In the genomic region with DNA sequence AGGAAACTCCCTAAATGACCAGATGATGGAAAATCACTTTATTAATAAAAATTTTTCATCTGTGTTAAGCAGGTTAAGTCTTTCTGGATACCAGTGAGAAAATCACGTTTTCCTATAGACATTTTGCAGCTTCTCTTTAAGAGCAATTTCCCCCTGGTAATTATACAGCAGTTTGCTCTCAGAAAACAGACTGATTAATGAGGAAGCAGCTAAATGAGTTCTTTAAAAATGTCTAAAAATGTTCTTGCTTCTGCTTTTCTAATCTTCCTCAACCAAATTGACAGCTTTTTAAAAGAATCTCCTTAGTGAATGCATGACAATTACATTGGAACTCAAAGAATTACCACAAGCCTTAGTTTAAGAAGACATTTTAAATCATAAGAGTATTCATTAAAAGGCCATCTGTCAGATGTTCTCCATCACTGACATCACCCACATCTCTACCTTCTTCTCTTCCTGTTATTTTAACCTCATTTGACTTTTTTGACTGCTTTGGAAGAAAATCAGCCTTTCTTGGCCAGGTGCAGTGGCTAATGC, we compare ENCODE assay signal across 17 cellular contexts.
"Had no signal": no experiment of that assay in that cellular context is flagged by ENCODE, and none has a peak within 500 bp of the region (broad histone marks: within the 10 kb centered on the region; RNA-seq: fewer than 3 reads in every experiment).

No MANE protein-coding gene starts in this region.

- H3K36me3 ChIP-seq: adrenal gland, heart left ventricle, left lung, right atrium auricular region had no signal

- H3K27ac Mint-ChIP-seq: activated CD4-positive, alpha-beta T cell treated with anti-CD3 and anti-CD28 coated beads, Interleukin-2, amount 10 ng/mL, durations not matched to agents 24 days and 14 days; activated naive CD4-positive, alpha-beta T cell treated with anti-CD3 and anti-CD28 coated beads for 36 hours; natural killer cell; WTC11 had no signal

- H3K27ac ChIP-seq: adrenal gland, coronary artery, left lung, right atrium auricular region had no signal

- H3K27me3 Mint-ChIP-seq: activated CD4-positive, alpha-beta T cell treated with anti-CD3 and anti-CD28 coated beads, Interleukin-2, amount 10 ng/mL, durations not matched to agents 24 days and 14 days had no signal

- H3K27me3 ChIP-seq: adrenal gland, heart left ventricle, left lung, right atrium auricular region had no signal

- H3K4me1 ChIP-seq: adrenal gland, left lung, right atrium auricular region had no signal

- ATAC-seq: heart left ventricle, left lung, mucosa of descending colon, natural killer cell, WTC11 had no signal

- H3K4me3 ChIP-seq: adrenal gland, coronary artery, heart left ventricle, left lung, mucosa of descending colon, right atrium auricular region had no signal

- H3K4me3 Mint-ChIP-seq: activated CD4-positive, alpha-beta T cell treated with anti-CD3 and anti-CD28 coated beads, Interleukin-2, amount 10 ng/mL, durations not matched to agents 24 days and 14 days; activated naive CD4-positive, alpha-beta T cell treated with anti-CD3 and anti-CD28 coated beads for 36 hours; natural killer cell; WTC11 had no signal

- H3K4me1 Mint-ChIP-seq: natural killer cell had no signal

- DNase-seq: activated CD4-positive, alpha-beta T cell treated with anti-CD3 and anti-CD28 coated beads, Interleukin-2, amount 10 ng/mL, durations not matched to agents 24 days and 14 days; activated CD8-positive, alpha-beta memory T cell treated with anti-CD3 and anti-CD28 coated beads for 24 hours; activated naive CD4-positive, alpha-beta T cell treated with anti-CD3 and anti-CD28 coated beads for 36 hours; adrenal gland; central memory CD4-positive, alpha-beta T cell; effector CD8-positive, alpha-beta T cell; foreskin melanocyte; heart left ventricle; left lung; mucosa of descending colon; natural killer cell; small intestine; T-helper 9 cell; trophoblast cell had no signal
